ENCODE assay signal across 2 cellular contexts in genomic region chr6:31400467-31401289, GRCh38.
A peak's percentile ranks its signal among the peaks of the same experiment; 100 is the strongest.
TF ChIP-seq lines count a peak whose summit lies in the region.

No MANE protein-coding gene starts in this region.

TF ChIP-seq in Ishikawa, 13 proteins besides CTCF, POLR2A, EP300 and RAD21 (continued from another document):
- no peak for TF ChIP-seq REST (IDR thresholded peaks at IDR 0.05; ENCODE audit: low read depth)
- no peak; the same call in none of the 2 replicates for TF ChIP-seq TAF1 (IDR thresholded peaks at IDR 0.05; ENCODE audit: low read depth)
- TF ChIP-seq MAX (IDR thresholded peaks at IDR 0.05), result no peak
- TF ChIP-seq EGR1 (IDR thresholded peaks at IDR 0.05), result no peak
- TF ChIP-seq TEAD4 (IDR thresholded peaks at IDR 0.05), result no peak
- TF ChIP-seq NFIC (IDR thresholded peaks at IDR 0.05), result no peak
- no peak for TF ChIP-seq USF1 (IDR thresholded peaks at IDR 0.05)
- TF ChIP-seq YY1 (IDR thresholded peaks at IDR 0.05; ENCODE audit: low read depth), result peak; percentile 66
- TF ChIP-seq CEBPB (IDR thresholded peaks at IDR 0.05), result 0 out of 2 replicates have a peak, but pooled peaks have one; percentile 43
- TF ChIP-seq FOXM1 (IDR thresholded peaks at IDR 0.05; ENCODE audit: borderline replicate concordance, low read depth), result no peak

TF ChIP-seq in HepG2, 621 proteins besides CTCF, POLR2A, EP300 and RAD21 (continued from another document and continues in another):
- TF ChIP-seq CEBPB (IDR thresholded peaks at IDR 0.05; ENCODE audit: borderline replicate concordance, low read depth, low read length) (peak; percentile 25; the same call in 1 of the 2 replicates), ZNF749 (CRISPR knock-in tag; IDR thresholded peaks at IDR 0.05; ENCODE audit: borderline replicate concordance) (no peak), GATAD2A (CRISPR knock-in tag; IDR thresholded peaks at IDR 0.05) (peak; percentile 10; the same call in 1 of the 2 replicates), ZSCAN30 (CRISPR knock-in tag; IDR thresholded peaks at IDR 0.05) (0 out of 2 replicates have a peak, but pooled peaks have one; percentile 34), ZNF333 (CRISPR knock-in tag; IDR thresholded peaks at IDR 0.05; ENCODE audit: borderline replicate concordance) (0 out of 2 replicates have a peak, but pooled peaks have one; percentile 38), ZNF644 (CRISPR knock-in tag; IDR thresholded peaks at IDR 0.05; ENCODE audit: low read depth) (no peak), HNRNPK (IDR thresholded peaks at IDR 0.05; ENCODE audit: low read depth, low read length, poor library complexity, severe bottlenecking) (peak; percentile 57), ZNF816 (CRISPR knock-in tag; IDR thresholded peaks at IDR 0.05; ENCODE audit: borderline replicate concordance) (no peak), MYPOP (CRISPR knock-in tag; IDR thresholded peaks at IDR 0.05) (peak; percentile 74; the same call in 1 of the 2 replicates), SNAI1 (CRISPR knock-in tag; IDR thresholded peaks at IDR 0.05; ENCODE audit: borderline replicate concordance) (0 out of 2 replicates have a peak, but pooled peaks have one; percentile 63), ARID5B (CRISPR knock-in tag; IDR thresholded peaks at IDR 0.05) (0 out of 2 replicates have a peak, but pooled peaks have one; percentile 9), ZNF770 (CRISPR knock-in tag; IDR thresholded peaks at IDR 0.05) (peak; percentile 45; the same call in 1 of the 2 replicates), ZNF691 (CRISPR knock-in tag; IDR thresholded peaks at IDR 0.05; ENCODE audit: borderline replicate concordance, low read depth) (no peak), CREM (IDR thresholded peaks at IDR 0.05) (peak; percentile 16; the same call in 1 of the 2 replicates), CREM (CRISPR knock-in tag; IDR thresholded peaks at IDR 0.05) (no peak), PCBP2 (optimal IDR thresholded peaks at IDR 0.05; ENCODE audit: low read depth, low read length, poor library complexity, severe bottlenecking) (no peak), REPIN1 (CRISPR knock-in tag; IDR thresholded peaks at IDR 0.05; ENCODE audit: borderline replicate concordance, low read depth) (0 out of 2 replicates have a peak, but pooled peaks have one; percentile 25), KLF12 (CRISPR knock-in tag; IDR thresholded peaks at IDR 0.05; ENCODE audit: borderline replicate concordance) (peak; percentile 86; the same call in 1 of the 2 replicates), HOXA3 (CRISPR knock-in tag; IDR thresholded peaks at IDR 0.05) (peak; percentile 47), IRX3 (CRISPR knock-in tag; IDR thresholded peaks at IDR 0.05; ENCODE audit: borderline replicate concordance, low read depth) (no peak), ZNF713 (CRISPR knock-in tag; IDR thresholded peaks at IDR 0.05) (no peak), MED13 (CRISPR knock-in tag; IDR thresholded peaks at IDR 0.05) (no peak), HOXD1 (CRISPR knock-in tag; IDR thresholded peaks at IDR 0.05) (peak; percentile 6; the same call in 1 of the 2 replicates), ZNF790 (CRISPR knock-in tag; IDR thresholded peaks at IDR 0.05; ENCODE audit: borderline replicate concordance) (no peak), NKX3-1 (CRISPR knock-in tag; IDR thresholded peaks at IDR 0.05) (peak; percentile 42; the same call in 1 of the 2 replicates), HOXA9 (CRISPR knock-in tag; IDR thresholded peaks at IDR 0.05; ENCODE audit: borderline replicate concordance) (no peak), ZNF609 (CRISPR knock-in tag; IDR thresholded peaks at IDR 0.05; ENCODE audit: borderline replicate concordance) (peak; percentile 1; the same call in 1 of the 2 replicates), BCL6 (CRISPR knock-in tag; IDR thresholded peaks at IDR 0.05) (peak; percentile 24; the same call in 1 of the 2 replicates), DRAP1 (CRISPR knock-in tag; IDR thresholded peaks at IDR 0.05) (peak; percentile 73; the same call in 1 of the 2 replicates), ZNF614 (CRISPR knock-in tag; IDR thresholded peaks at IDR 0.05; ENCODE audit: borderline replicate concordance) (no peak), RFXAP (CRISPR knock-in tag; IDR thresholded peaks at IDR 0.05; ENCODE audit: borderline replicate concordance) (0 out of 2 replicates have a peak, but pooled peaks have one; percentile 15), CBX1 (IDR thresholded peaks at IDR 0.05; ENCODE audit: low read depth) (peak; percentile 15), ZNF12 (CRISPR knock-in tag; IDR thresholded peaks at IDR 0.05) (no peak), ZNF891 (CRISPR knock-in tag; IDR thresholded peaks at IDR 0.05) (no peak), YY1 (IDR thresholded peaks at IDR 0.05; ENCODE audit: insufficient read depth, insufficient replicate concordance, low read depth, low read length) (peak; percentile 77), ZNF800 (CRISPR knock-in tag; IDR thresholded peaks at IDR 0.05) (peak; percentile 17; the same call in 1 of the 2 replicates), PCBP1 (IDR thresholded peaks at IDR 0.05; ENCODE audit: borderline replicate concordance, low read depth, low read length) (no peak)
